1 cellular context compared by ENCODE assay signal in the genomic region with DNA sequence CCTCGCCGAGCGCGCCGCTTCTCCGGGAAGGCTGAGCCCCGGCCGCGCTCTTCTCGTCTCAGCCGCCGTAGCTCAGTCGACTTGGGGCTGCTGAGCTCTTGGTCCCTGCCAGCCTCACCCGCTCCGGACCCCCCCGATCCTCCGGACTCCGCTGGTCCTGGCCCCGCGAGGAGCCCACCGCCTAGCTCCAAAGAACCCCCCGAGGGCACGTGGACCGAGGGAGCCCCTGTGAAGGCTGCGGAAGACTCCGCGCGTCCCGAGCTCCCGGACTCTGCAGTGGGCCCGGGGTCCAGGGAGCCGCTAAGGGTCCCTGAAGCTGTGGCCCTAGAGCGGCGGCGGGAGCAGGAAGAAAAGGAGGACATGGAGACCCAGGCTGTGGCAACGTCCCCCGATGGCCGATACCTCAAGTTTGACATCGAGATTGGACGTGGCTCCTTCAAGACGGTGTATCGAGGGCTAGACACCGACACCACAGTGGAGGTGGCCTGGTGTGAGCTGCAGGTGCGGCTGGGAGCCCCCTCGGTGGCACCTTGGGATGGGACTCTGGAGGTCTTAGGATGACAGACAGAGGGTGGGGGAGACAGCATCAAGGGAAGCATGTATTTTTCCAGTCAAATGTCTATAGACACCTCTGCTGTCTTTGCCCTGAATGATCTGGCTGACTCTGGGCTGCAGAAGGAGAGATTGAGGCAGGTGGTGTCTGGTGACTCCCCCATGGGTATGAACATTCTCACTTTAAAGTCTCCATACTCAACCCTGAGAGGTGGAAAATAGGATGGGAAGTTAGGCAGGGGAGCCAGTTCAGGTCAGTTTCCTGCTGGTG.
TF ChIP-seq lines count a peak whose summit lies in the region.

No MANE protein-coding gene starts in this region.

TF ChIP-seq in HepG2, 621 proteins besides CTCF, POLR2A, EP300 and RAD21 (continued from another document and continues in another):
- TF ChIP-seq SNAPC4 (CRISPR knock-in tag; IDR thresholded peaks at IDR 0.05): no peak
- 0 out of 2 replicates have a peak, but pooled peaks have one; percentile 25 for TF ChIP-seq ZNF484 (CRISPR knock-in tag; IDR thresholded peaks at IDR 0.05; ENCODE audit: borderline replicate concordance, low read depth)
- TF ChIP-seq ZNF550 (CRISPR knock-in tag; IDR thresholded peaks at IDR 0.05; ENCODE audit: borderline replicate concordance): 0 out of 2 replicates have a peak, but pooled peaks have one; percentile 83
- peak; percentile 33; the same call in 1 of the 2 replicates for TF ChIP-seq PHF8 (CRISPR knock-in tag; IDR thresholded peaks at IDR 0.05)
- TF ChIP-seq CREM (IDR thresholded peaks at IDR 0.05): no peak
- no peak for TF ChIP-seq CREM (CRISPR knock-in tag; IDR thresholded peaks at IDR 0.05)
- no peak for TF ChIP-seq ATF7 (IDR thresholded peaks at IDR 0.05)
- peak; percentile 26; the same call in 1 of the 2 replicates for TF ChIP-seq ATF7 (CRISPR knock-in tag; IDR thresholded peaks at IDR 0.05)
- no peak for TF ChIP-seq ZKSCAN8 (CRISPR knock-in tag; IDR thresholded peaks at IDR 0.05; ENCODE audit: borderline replicate concordance)
- TF ChIP-seq PITX1 (CRISPR knock-in tag; IDR thresholded peaks at IDR 0.05): 0 out of 2 replicates have a peak, but pooled peaks have one; percentile 10
- 0 out of 2 replicates have a peak, but pooled peaks have one; percentile 19 for TF ChIP-seq TARDBP (CRISPR knock-in tag; IDR thresholded peaks at IDR 0.05)
- no peak; the same call in 1 of the 2 replicates for TF ChIP-seq NFAT5 (CRISPR knock-in tag; IDR thresholded peaks at IDR 0.05)
- TF ChIP-seq TCF12 (IDR thresholded peaks at IDR 0.05): no peak
- TF ChIP-seq TCF12 (CRISPR knock-in tag; IDR thresholded peaks at IDR 0.05): no peak
- TF ChIP-seq SMYD3 (CRISPR knock-in tag; IDR thresholded peaks at IDR 0.05): no peak
- no peak for TF ChIP-seq WIZ (CRISPR knock-in tag; IDR thresholded peaks at IDR 0.05)
- no peak for TF ChIP-seq GZF1 (CRISPR knock-in tag; IDR thresholded peaks at IDR 0.05)
- TF ChIP-seq FUBP1 (CRISPR knock-in tag; IDR thresholded peaks at IDR 0.05; ENCODE audit: borderline replicate concordance): no peak
- TF ChIP-seq ZNF883 (CRISPR knock-in tag; IDR thresholded peaks at IDR 0.05; ENCODE audit: not compliant biosample characterization): peak; percentile 3
- no peak for TF ChIP-seq ZNF17 (CRISPR knock-in tag; IDR thresholded peaks at IDR 0.05)
- TF ChIP-seq ZBTB34 (CRISPR knock-in tag; IDR thresholded peaks at IDR 0.05): 0 out of 2 replicates have a peak, but pooled peaks have one; percentile 53
- peak; percentile 9 for TF ChIP-seq GABPB1 (CRISPR knock-in tag; IDR thresholded peaks at IDR 0.05)
- no peak for TF ChIP-seq ESRRA (CRISPR knock-in tag; IDR thresholded peaks at IDR 0.05; ENCODE audit: low read depth)
- TF ChIP-seq SMAD9 (CRISPR knock-in tag; IDR thresholded peaks at IDR 0.05): no peak
- TF ChIP-seq, protein P1, sequence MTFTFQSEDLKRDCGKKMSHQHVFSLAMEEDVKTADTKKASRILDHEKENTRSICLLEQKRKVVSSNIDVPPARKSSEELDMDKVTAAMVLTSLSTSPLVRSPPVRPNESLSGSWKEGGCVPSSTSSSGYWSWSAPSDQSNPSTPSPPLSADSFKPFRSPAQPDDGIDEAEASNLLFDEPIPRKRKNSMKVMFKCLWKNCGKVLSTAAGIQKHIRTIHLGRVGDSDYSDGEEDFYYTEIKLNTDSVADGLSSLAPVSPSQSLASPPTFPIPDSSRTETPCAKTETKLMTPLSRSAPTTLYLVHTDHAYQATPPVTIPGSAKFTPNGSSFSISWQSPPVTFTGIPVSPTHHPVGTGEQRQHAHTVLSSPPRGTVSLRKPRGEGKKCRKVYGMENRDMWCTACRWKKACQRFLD (CRISPR knock-in tag; IDR thresholded peaks at IDR 0.05; ENCODE audit: borderline replicate concordance): 0 out of 2 replicates have a peak, but pooled peaks have one; percentile 13
- no peak; the same call in 1 of the 2 replicates for TF ChIP-seq SATB2 (CRISPR knock-in tag; IDR thresholded peaks at IDR 0.05)
- TF ChIP-seq PRDM15 (CRISPR knock-in tag; IDR thresholded peaks at IDR 0.05): no peak
- no peak for TF ChIP-seq ZNF121 (CRISPR knock-in tag; IDR thresholded peaks at IDR 0.05)
- 0 out of 2 replicates have a peak, but pooled peaks have one; percentile 47 for TF ChIP-seq NRL (CRISPR knock-in tag; IDR thresholded peaks at IDR 0.05; ENCODE audit: borderline replicate concordance)
- TF ChIP-seq ZNF7 (CRISPR knock-in tag; IDR thresholded peaks at IDR 0.05): no peak
- TF ChIP-seq, protein P2, sequence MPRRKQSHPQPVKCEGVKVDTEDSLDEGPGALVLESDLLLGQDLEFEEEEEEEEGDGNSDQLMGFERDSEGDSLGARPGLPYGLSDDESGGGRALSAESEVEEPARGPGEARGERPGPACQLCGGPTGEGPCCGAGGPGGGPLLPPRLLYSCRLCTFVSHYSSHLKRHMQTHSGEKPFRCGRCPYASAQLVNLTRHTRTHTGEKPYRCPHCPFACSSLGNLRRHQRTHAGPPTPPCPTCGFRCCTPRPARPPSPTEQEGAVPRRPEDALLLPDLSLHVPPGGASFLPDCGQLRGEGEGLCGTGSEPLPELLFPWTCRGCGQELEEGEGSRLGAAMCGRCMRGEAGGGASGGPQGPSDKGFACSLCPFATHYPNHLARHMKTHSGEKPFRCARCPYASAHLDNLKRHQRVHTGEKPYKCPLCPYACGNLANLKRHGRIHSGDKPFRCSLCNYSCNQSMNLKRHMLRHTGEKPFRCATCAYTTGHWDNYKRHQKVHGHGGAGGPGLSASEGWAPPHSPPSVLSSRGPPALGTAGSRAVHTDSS (CRISPR knock-in tag; conservative IDR thresholded peaks at IDR 0.05): peak; percentile 2; the same call in 1 of the 2 replicates
- TF ChIP-seq KLF6 (CRISPR knock-in tag; IDR thresholded peaks at IDR 0.05): no peak; the same call in 1 of the 2 replicates
- no peak for TF ChIP-seq ZNF614 (CRISPR knock-in tag; IDR thresholded peaks at IDR 0.05; ENCODE audit: borderline replicate concordance)
- TF ChIP-seq NR2F1 (CRISPR knock-in tag; IDR thresholded peaks at IDR 0.05): no peak
- TF ChIP-seq ELF3 (CRISPR knock-in tag; IDR thresholded peaks at IDR 0.05): no peak
